Comparison of ENCODE assay signal across 23 cellular contexts in genomic region chr3:13178107-13178506, GRCh38.
"Had no signal": no experiment of that assay in that cellular context is flagged by ENCODE, and none has a peak within 500 bp of the region (broad histone marks: within the 10 kb centered on the region; RNA-seq: fewer than 3 reads in every experiment).

No MANE protein-coding gene starts in this region.

- H3K9me3 ChIP-seq: SK-N-SH had no signal

- H3K27me3 ChIP-seq: MG63 had no signal

- H3K27ac ChIP-seq: HL-60, RWPE1 had no signal

- H3K4me3 ChIP-seq: MG63 had no signal

- H3K36me3 ChIP-seq: MG63 had no signal

- ATAC-seq: Panc1 had no signal

- DNase-seq: IMR-90, Karpas-422, KG1, MG63, NCI-H1092, NCI-H1105 treated with DMSO at 0.1 percent for 48 hours, NCI-H1417 treated with DMSO at 0.1 percent for 48 hours, NCI-H146, NCI-H1694 treated with DMSO at 0.1 percent for 48 hours, NCI-H1930, NCI-H2081 treated with DMSO at 0.1 percent for 48 hours, NCI-H2171, NCI-H226, NCI-H446, NCI-H510A, NCI-H524 treated with DMSO at 0.1 percent for 48 hours, NCI-H69, NCI-H774, SHP77, SK-N-SH had no signal
